ENCODE assay signal across 31 cellular contexts in the genomic region with DNA sequence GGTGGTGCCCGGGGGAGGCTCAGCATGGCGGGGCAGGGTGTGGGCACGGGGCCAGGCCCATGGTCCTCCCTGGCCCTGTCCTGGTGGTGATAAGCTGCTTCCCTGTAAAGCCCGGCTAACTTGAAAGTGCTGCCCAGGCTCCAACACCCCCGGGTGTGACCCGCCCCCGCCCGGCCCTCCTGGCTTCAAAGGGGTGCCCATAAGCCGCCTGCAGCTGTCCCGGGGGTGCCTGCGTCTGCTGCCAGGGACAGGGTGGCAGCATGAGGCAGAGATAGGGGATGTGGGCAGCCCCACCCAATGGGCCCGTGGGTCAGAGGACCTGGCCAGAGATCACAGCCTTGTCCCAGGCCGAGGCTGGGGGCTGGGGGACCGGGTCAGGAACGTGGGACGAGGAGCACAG. TPM values are rescaled to one million over a fixed set of nuclear protein-coding genes. Genes with fewer than 3 reads are reported as not detected.
"Had no signal": no experiment of that assay in that cellular context is flagged by ENCODE, and none has a peak within 500 bp of the region (broad histone marks: within the 10 kb centered on the region; RNA-seq: fewer than 3 reads in every experiment).

No MANE protein-coding gene starts in this region.

- ATAC-seq: gastrocnemius medialis; left ventricle myocardium superior; naive thymus-derived CD4-positive, alpha-beta T cell; stimulated activated memory B cell treated with anti-CD40 and anti-IgM and Interleukin-4, amounts not matched to agents 10 μg/mL and 1 μg/mL and 100 μg/mL, for 72 hours; T-helper 17 cell had no signal

- H2AFZ ChIP-seq: hepatocyte had no signal

- H3K79me2 ChIP-seq: hepatocyte had no signal

- H3K27ac ChIP-seq: adrenal gland, cardiac muscle cell, colonic mucosa, gastrocnemius medialis, hepatocyte, pancreas, prostate gland, sigmoid colon, tibial nerve had no signal

- H3K4me3 ChIP-seq: adrenal gland, cardiac muscle cell, colonic mucosa, gastrocnemius medialis, hepatocyte, pancreas, prostate gland, sigmoid colon, smooth muscle cell, tibial nerve had no signal

- H3K4me2 ChIP-seq: hepatocyte, smooth muscle cell had no signal

- DNase-seq: activated CD4-positive, alpha-beta T cell treated with anti-CD3 and anti-CD28 coated beads for 48 hours; activated CD4-positive, alpha-beta T cell treated with anti-CD3 and anti-CD28 coated beads, Interleukin-2, amount 50 U/mL, for 48 hours; activated CD8-positive, alpha-beta memory T cell treated with anti-CD3 and anti-CD28 coated beads for 24 hours; activated effector memory CD4-positive, alpha-beta T cell treated with anti-CD3 and anti-CD28 coated beads, Interleukin-2, amount 50 U/mL, for 16 hours; activated naive CD4-positive, alpha-beta T cell treated with anti-CD3 and anti-CD28 coated beads for 36 hours; activated naive CD8-positive, alpha-beta T cell treated with anti-CD3 and anti-CD28 coated beads for 36 hours; adrenal gland; aorta; cerebellar nuclear complex; effector memory CD4-positive, alpha-beta T cell; gastrocnemius medialis; glutamatergic neuron; islet precursor cell; left ventricle myocardium superior; naive thymus-derived CD4-positive, alpha-beta T cell; nucleus accumbens; pancreas; retina; sigmoid colon; stimulated activated CD4-positive, alpha-beta T cell treated with anti-CD3 and anti-CD28 coated beads, Interleukin-1b, Interleukin-23, amount 100 ng/mL, for 48 hours; stimulated activated CD4-positive, alpha-beta T cell treated with anti-CD3 and anti-CD28 coated beads, Interleukin-4, amount 100 ng/mL, for 4 hours; stimulated activated CD8-positive, alpha-beta memory T cell treated with anti-CD3 and anti-CD28 coated beads, Interleukin-4, amount 100 ng/mL, for 48 hours; T-helper 17 cell; T1000 had no signal

- H3K36me3 ChIP-seq: cardiac muscle cell, colonic mucosa, prostate gland had no signal

- H3K4me1 ChIP-seq: pancreas, prostate gland had no signal

- H3K27me3 ChIP-seq: adrenal gland, cardiac muscle cell, hepatocyte, pancreas, tibial nerve had no signal

- H3K9me3 ChIP-seq: adrenal gland, colonic mucosa, gastrocnemius medialis, pancreas, prostate gland, sigmoid colon, tibial nerve had no signal

- FAIRE-seq: pancreas had no signal

RNA-seq across cellular contexts. Expression of gene SLC26A1, which starts 36.3 kb away (rescaled TPM):
- total RNA-seq: activated naive CD4-positive, alpha-beta T cell treated with anti-CD3 and anti-CD28 coated beads for 36 hours; left ventricle myocardium superior; sigmoid colon had no signal
